Comparison of ENCODE assay signal across 19 cellular contexts in the genomic region with DNA sequence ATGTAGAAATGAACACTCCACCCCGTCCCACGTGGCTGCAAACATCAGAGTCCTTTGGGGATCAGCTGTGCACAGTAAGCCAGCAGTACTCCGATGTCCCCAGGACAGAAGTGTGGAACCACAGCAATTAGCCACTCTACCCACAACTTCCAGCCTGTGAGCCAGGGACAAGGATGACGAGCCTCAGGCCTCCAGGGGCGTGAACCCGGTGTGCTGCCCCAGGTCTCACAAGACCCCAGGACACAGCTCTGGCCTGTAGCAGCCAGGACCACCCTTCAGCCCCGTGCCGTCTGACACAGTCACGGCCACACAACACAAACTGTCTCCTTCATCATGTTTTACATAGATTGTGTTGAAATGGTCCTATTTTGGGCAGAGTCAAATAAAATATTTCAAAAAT.
DNase-seq lines count a peak whose midpoint lies in the region; ATAC-seq, FAIRE-seq and TF ChIP-seq lines count a peak whose summit lies in the region.
"Had no signal": no experiment of that assay in that cellular context is flagged by ENCODE, and none has a peak within 500 bp of the region (broad histone marks: within the 10 kb centered on the region; RNA-seq: fewer than 3 reads in every experiment).

No MANE protein-coding gene starts in this region.

- H2AFZ ChIP-seq in HepG2 (ENCODE audit: low read length) = no peak overlapping the region
- H2AFZ ChIP-seq in MM.1S (ENCODE audit: low read length) = no peak overlapping the region

- peaks cover 13% of the 10 kb centered on the region for H3K9me3 Mint-ChIP-seq in activated CD8-positive, alpha-beta memory T cell treated with anti-CD3 and anti-CD28 coated beads, Interleukin-2, amount 10 ng/mL, durations not matched to agents 7 days and 5 days (ENCODE audit: low read depth)
- peaks cover 2% of the 10 kb centered on the region for H3K9me3 Mint-ChIP-seq in activated CD4-positive, alpha-beta T cell treated with anti-CD3 and anti-CD28 coated beads for 36 hours (ENCODE audit: low read depth)

- TF ChIP-seq EP300 in HepG2 (IDR thresholded peaks at IDR 0.05; ENCODE audit: low read depth in 2 of 2, low read length in 2 of 2) (no peak), HepG2 (CRISPR knock-in tag; IDR thresholded peaks at IDR 0.05; ENCODE audit: borderline replicate concordance) (no peak)

- peaks cover 18% of the 10 kb centered on the region for H3K4me1 Mint-ChIP-seq in activated CD8-positive, alpha-beta memory T cell treated with anti-CD3 and anti-CD28 coated beads, Interleukin-2, amount 10 ng/mL, durations not matched to agents 7 days and 5 days
- H3K4me1 Mint-ChIP-seq in activated CD4-positive, alpha-beta T cell treated with anti-CD3 and anti-CD28 coated beads for 36 hours = no peaks in the 10 kb centered on the region

- H3K36me3 ChIP-seq in HepG2 (replicated peaks in 1 of 2; ENCODE audit: control insufficient read depth in 1 of 2, insufficient read depth in 2 of 2, low read length in 2 of 2) (peaks cover 0 to 6% of the 10 kb centered on the region in 2 experiments; a peak in 4 of 5 replicates), testis (ENCODE audit: low read depth, missing control alignments) (no peaks in the 10 kb centered on the region), MM.1S (replicated peaks; ENCODE audit: insufficient read depth, low read length) (peaks cover 8% of the 10 kb centered on the region)
- H3K36me3 ChIP-seq: SJCRH30 had no signal

- no peaks in the 10 kb centered on the region for H4K20me1 ChIP-seq in HepG2 (ENCODE audit: insufficient read depth, low read length)
- H4K20me1 ChIP-seq in MM.1S (ENCODE audit: insufficient read depth, low read length) = no peaks in the 10 kb centered on the region

- 90% methylated on average over 4 of the region's 9 CpGs for WGBS in HepG2 (ENCODE audit: low lambda C conversion rate)
- WGBS in testis, 2 donors = 79 to 84% methylated on average over 9 of the region's 9 CpGs

- no peaks in the 10 kb centered on the region for H3K27me3 Mint-ChIP-seq in activated CD8-positive, alpha-beta memory T cell treated with anti-CD3 and anti-CD28 coated beads, Interleukin-2, amount 10 ng/mL, durations not matched to agents 7 days and 5 days
- no peaks in the 10 kb centered on the region for H3K27me3 Mint-ChIP-seq in activated CD4-positive, alpha-beta T cell treated with anti-CD3 and anti-CD28 coated beads for 36 hours

- in situ Hi-C loops in HepG2 (cut with HindIII; ENCODE audit: extremely low pct_ligation_motif_present, low pct_unique_long_range_greater_than_20kb) = no loop called here

- H3K27me3 ChIP-seq in HepG2 (ENCODE audit: control insufficient read depth in 1 of 2, insufficient read depth in 2 of 2, low read length in 2 of 2) (no peaks in the 10 kb centered on the region), testis (no peaks in the 10 kb centered on the region), MM.1S (replicated peaks; ENCODE audit: insufficient read depth, low read length) (no peaks in the 10 kb centered on the region)
- H3K27me3 ChIP-seq: SJCRH30 had no signal

- no peak overlapping the region for H3K4me3 Mint-ChIP-seq in activated CD8-positive, alpha-beta memory T cell treated with anti-CD3 and anti-CD28 coated beads, Interleukin-2, amount 10 ng/mL, durations not matched to agents 7 days and 5 days
- no peak overlapping the region for H3K4me3 Mint-ChIP-seq in activated CD4-positive, alpha-beta T cell treated with anti-CD3 and anti-CD28 coated beads for 36 hours

- no peaks in the 10 kb centered on the region for H3K4me1 ChIP-seq in HepG2 (ENCODE audit: insufficient read depth, low read length)
- H3K4me1 ChIP-seq in testis = peaks cover 19% of the 10 kb centered on the region
- no peaks in the 10 kb centered on the region for H3K4me1 ChIP-seq in MM.1S (ENCODE audit: low read length)

- peaks cover 22% of the 10 kb centered on the region for H3K36me3 Mint-ChIP-seq in activated CD8-positive, alpha-beta memory T cell treated with anti-CD3 and anti-CD28 coated beads, Interleukin-2, amount 10 ng/mL, durations not matched to agents 7 days and 5 days
- H3K36me3 Mint-ChIP-seq in activated CD4-positive, alpha-beta T cell treated with anti-CD3 and anti-CD28 coated beads for 36 hours (ENCODE audit: low read depth) = peaks cover 10% of the 10 kb centered on the region

- no peaks in the 10 kb centered on the region for H3K9me2 ChIP-seq in MM.1S (replicated peaks; ENCODE audit: insufficient read depth, low read length)

- H3K4me2 ChIP-seq in HepG2 (ENCODE audit: low read depth, low read length) = no peak overlapping the region
- H3K4me2 ChIP-seq in MM.1S (ENCODE audit: low read depth, low read length) = no peak overlapping the region

- no peak for ATAC-seq in activated CD8-positive, alpha-beta memory T cell treated with anti-CD3 and anti-CD28 coated beads, Interleukin-2, amount 10 ng/mL, durations not matched to agents 7 days and 5 days
- peak; percentile 15 for ATAC-seq in HepG2
- ATAC-seq in GM21528 (IDR thresholded peaks at IDR 0.05; ENCODE audit: low FRiP score, unreplicated experiment) = no peak
- no peak for ATAC-seq in activated CD4-positive, alpha-beta T cell treated with anti-CD3 and anti-CD28 coated beads for 36 hours
- ATAC-seq: GM12878 had no signal

- no peaks in the 10 kb centered on the region for H3F3A ChIP-seq in MM.1S (ENCODE audit: insufficient read depth, low read length)

- no peak overlapping the region for H3K9ac ChIP-seq in HepG2 (ENCODE audit: insufficient read depth, low read depth, low read length)
- H3K9ac ChIP-seq in MM.1S (ENCODE audit: low read length) = no peak overlapping the region

- FAIRE-seq in HepG2 (lab: Jason Lieb, UNC) = no peak
- FAIRE-seq: A204.1, GM12878, HTR-8/SVneo had no signal

- CTCF ChIA-PET in activated CD8-positive, alpha-beta memory T cell treated with anti-CD3 and anti-CD28 coated beads, Interleukin-2, amount 10 ng/mL, durations not matched to agents 7 days and 5 days (lab: Charles Lee) = no interaction called here
- CTCF ChIA-PET in HepG2 (lab: Yijun Ruan, JAX; ENCODE audit: low intra/inter-chr PET ratio, low total read pairs) = no interaction called here
- CTCF ChIA-PET in activated CD4-positive, alpha-beta T cell treated with anti-CD3 and anti-CD28 coated beads for 36 hours (lab: Charles Lee) = interaction anchor here (0.7 kb wide), 1 partner anchor 908 kb away, joined by 3 read pairs; no protein-coding TSS in a partner anchor

- H3K79me2 ChIP-seq in HepG2 (ENCODE audit: insufficient read depth, low read length) (no peaks in the 10 kb centered on the region), MM.1S (ENCODE audit: low read length) (peaks cover 5% of the 10 kb centered on the region; the same call in 1 of the 2 replicates)

- peak; percentile 48 for DNase-seq in activated CD8-positive, alpha-beta memory T cell treated with anti-CD3 and anti-CD28 coated beads, Interleukin-2, amount 50 U/mL, for 48 hours
- DNase-seq in activated CD8-positive, alpha-beta memory T cell treated with anti-CD3 and anti-CD28 coated beads, Interleukin-2, amount 10 ng/mL, durations not matched to agents 7 days and 5 days = no peak
- DNase-seq in RPMI7951 (ENCODE audit: low read depth) (peak; percentile 40), HepG2 (ENCODE audit: low spot score) (no peak), testis (peak; percentile 6), MM.1S (no peak)
- DNase-seq in activated CD4-positive, alpha-beta T cell treated with anti-CD3 and anti-CD28 coated beads for 36 hours = no peak
- DNase-seq: GDM1, NCI-H1417, NCI-H187 treated with DMSO at 0.1 percent for 48 hours, NCI-H345, NCI-H526, RPMI8226 had no signal

- no peak overlapping the region for H3K27ac ChIP-seq in HepG2 (ENCODE audit: extremely low read length, insufficient read depth, low read length)
- H3K27ac ChIP-seq in testis = no peak overlapping the region
- no peak overlapping the region for H3K27ac ChIP-seq in MM.1S (ENCODE audit: low read length)
- H3K27ac ChIP-seq: HL-60, SJCRH30 had no signal

- intact Hi-C loops in HepG2 (cut with micrococcal nuclease; ENCODE audit: unreplicated experiment) = no loop called here
- intact Hi-C loops in testis (cut with DNase I; ENCODE audit: low total_unique reads) = no loop called here
- intact Hi-C loops in activated CD4-positive, alpha-beta T cell treated with anti-CD3 and anti-CD28 coated beads for 36 hours (cut with DNase I, micrococcal nuclease) = no loop called here

- POLR2A ChIA-PET in HepG2 (lab: Yijun Ruan, JAX) = no interaction called here
- POLR2A ChIA-PET in activated CD4-positive, alpha-beta T cell treated with anti-CD3 and anti-CD28 coated beads for 36 hours (lab: Charles Lee) = no interaction called here

- no peak for TF ChIP-seq RAD21 in HepG2 (CRISPR knock-in tag; IDR thresholded peaks at IDR 0.05)

- TF ChIP-seq CTCF in HepG2 (CRISPR knock-in tag; IDR thresholded peaks at IDR 0.05) (no peak), testis (IDR thresholded peaks at IDR 0.05) (no peak), MM.1S (IDR thresholded peaks at IDR 0.05; ENCODE audit: low read length) (no peak)

- no TSS peak for BruUV-seq in HepG2 (replicated peaks; lab: Mats Ljungman, UMichigan)

- peaks cover 6% of the 10 kb centered on the region; the same call in 1 of the 2 replicates for H3K9me3 ChIP-seq in HepG2 (ENCODE audit: low read length)
- H3K9me3 ChIP-seq in testis = no peaks in the 10 kb centered on the region
- no peaks in the 10 kb centered on the region for H3K9me3 ChIP-seq in MM.1S (replicated peaks; ENCODE audit: insufficient read depth, low read length)
- H3K9me3 ChIP-seq: SJCRH30 had no signal

- H3K27ac Mint-ChIP-seq in activated CD8-positive, alpha-beta memory T cell treated with anti-CD3 and anti-CD28 coated beads, Interleukin-2, amount 10 ng/mL, durations not matched to agents 7 days and 5 days = no peak overlapping the region
- no peak overlapping the region for H3K27ac Mint-ChIP-seq in activated CD4-positive, alpha-beta T cell treated with anti-CD3 and anti-CD28 coated beads for 36 hours

- TF ChIP-seq POLR2A in HepG2 (IDR thresholded peaks at IDR 0.05; ENCODE audit: insufficient read depth in 1 of 2, low read depth in 2 of 2, low read length in 2 of 2) (no peak), testis (IDR thresholded peaks at IDR 0.05) (no peak)

- H3K4me3 ChIP-seq in HepG2 (replicated peaks in 1 of 3; ENCODE audit: insufficient read depth in 1 of 3, low read depth in 2 of 3, low read length in 3 of 3) = no peak overlapping the region
- no peak overlapping the region for H3K4me3 ChIP-seq in testis
- H3K4me3 ChIP-seq in MM.1S (ENCODE audit: low read length) = no peak overlapping the region
- H3K4me3 ChIP-seq: GM12878, SJCRH30 had no signal

TF ChIP-seq in HepG2, 621 proteins besides CTCF, POLR2A, EP300 and RAD21:
- TF ChIP-seq RBM22 (optimal IDR thresholded peaks at IDR 0.05; ENCODE audit: low read length) (peak; percentile 16), ZNF441 (CRISPR knock-in tag; IDR thresholded peaks at IDR 0.05; ENCODE audit: borderline replicate concordance) (no peak)

Comparison
In these comparisons a context has a peak if more than half of its experiments do, and no peak if none do; other contexts are left out.
1. DNase-seq: peak in activated CD8-positive, alpha-beta memory T cell treated with anti-CD3 and anti-CD28 coated beads, Interleukin-2, amount 50 U/mL, for 48 hours (single experiment), RPMI7951 (single experiment) and testis (single experiment); none in activated CD8-positive, alpha-beta memory T cell treated with anti-CD3 and anti-CD28 coated beads, Interleukin-2, amount 10 ng/mL, durations not matched to agents 7 days and 5 days (single experiment), HepG2 (single experiment), MM.1S (single experiment) and activated CD4-positive, alpha-beta T cell treated with anti-CD3 and anti-CD28 coated beads for 36 hours (single experiment).